ENCODE assay signal across 33 cellular contexts in genomic region chr4:174303687-174304086, GRCh38.
"Had no signal": no experiment of that assay in that cellular context is flagged by ENCODE, and none has a peak within 500 bp of the region (broad histone marks: within the 10 kb centered on the region; RNA-seq: fewer than 3 reads in every experiment).

No MANE protein-coding gene starts in this region.

- H3K4me3 ChIP-seq: adrenal gland, body of pancreas, breast epithelium had no signal

- FAIRE-seq: astrocyte, TTC549 had no signal

- DNase-seq: activated B cell treated with CpG ODN at 0.5 μM for 24 hours; activated CD4-positive, alpha-beta memory T cell treated with anti-CD3 and anti-CD28 coated beads for 36 hours; activated CD4-positive, alpha-beta T cell treated with anti-CD3 and anti-CD28 coated beads for 4 hours; activated CD4-positive, alpha-beta T cell treated with anti-CD3 and anti-CD28 coated beads, Interleukin-2, amount 10 ng/mL, durations not matched to agents 24 days and 14 days; activated CD4-positive, alpha-beta T cell treated with anti-CD3 and anti-CD28 coated beads, Interleukin-2, amount 50 U/mL, for 1 hour; activated CD4-positive, alpha-beta T cell treated with anti-CD3 and anti-CD28 coated beads, Interleukin-2, amount 50 U/mL, for 4 hours; activated CD4-positive, CD25-positive, alpha-beta regulatory T cell treated with anti-CD3 and anti-CD28 coated beads, Interleukin-2, amount 50 U/mL, for 72 hours; activated CD8-positive, alpha-beta memory T cell treated with anti-CD3 and anti-CD28 coated beads, Interleukin-2, amount 50 U/mL, for 4 hours; activated CD8-positive, alpha-beta T cell treated with anti-CD3 and anti-CD28 coated beads for 36 hours; activated effector memory CD4-positive, alpha-beta T cell treated with anti-CD3 and anti-CD28 coated beads, Interleukin-2, amount 50 U/mL, for 16 hours; activated gamma-delta T cell treated with Interleukin-2 at 50 U/mL for 16 hours; activated naive CD4-positive, alpha-beta T cell; activated naive CD4-positive, alpha-beta T cell treated with anti-CD3 and anti-CD28 coated beads for 36 hours; activated naive CD4-positive, alpha-beta T cell treated with anti-CD3 and anti-CD28 coated beads, Interleukin-2, amount 50 U/mL, for 16 hours; activated naive CD8-positive, alpha-beta T cell treated with anti-CD3 and anti-CD28 coated beads for 36 hours; activated T-cell treated with anti-CD3 and anti-CD28 coated beads for 4 hours; activated T-cell treated with anti-CD3 and anti-CD28 coated beads, Interleukin-2, amount 50 U/mL, for 1 hour; activated T-cell treated with anti-CD3 and anti-CD28 coated beads, Interleukin-2, amount 50 U/mL, for 4 hours; activated T-cell treated with anti-CD3 and anti-CD28 coated beads, Interleukin-2, amount 50 U/mL, for 72 hours; adrenal gland; amniotic stem cell; aorta; body of pancreas; brain microvascular endothelial cell; central memory CD4-positive, alpha-beta T cell; T-helper 2 cell; T-helper 9 cell had no signal

- H3K4me1 ChIP-seq: adrenal gland, body of pancreas, breast epithelium had no signal

- H3K36me3 ChIP-seq: adrenal gland, brain microvascular endothelial cell had no signal

- H3K27ac ChIP-seq: adrenal gland, body of pancreas, brain microvascular endothelial cell, breast epithelium, VCaP had no signal

- H3K27me3 ChIP-seq: adrenal gland, body of pancreas, brain microvascular endothelial cell, breast epithelium had no signal

- H3K9me3 ChIP-seq: adrenal gland, body of pancreas, breast epithelium had no signal

- ATAC-seq: activated CD8-positive, alpha-beta T cell treated with anti-CD3 and anti-CD28 coated beads for 36 hours; activated naive CD4-positive, alpha-beta T cell treated with anti-CD3 and anti-CD28 coated beads, Interleukin-2, amount 50 U/mL, for 72 hours; activated T-cell treated with anti-CD3 and anti-CD28 coated beads, Interleukin-2, amount 50 U/mL, for 4 hours; activated T-cell treated with anti-CD3 and anti-CD28 coated beads, Interleukin-2, amount 50 U/mL, for 72 hours; activated T-helper 17 cell treated with anti-CD3 and anti-CD28 coated beads, Interleukin-2, amount 50 U/mL, for 72 hours; body of pancreas had no signal
